9 cellular contexts compared by ENCODE assay signal in genomic region chr7:120077777-120078176, GRCh38.
"Had no signal": no experiment of that assay in that cellular context is flagged by ENCODE, and none has a peak within 500 bp of the region (broad histone marks: within the 10 kb centered on the region; RNA-seq: fewer than 3 reads in every experiment).

No MANE protein-coding gene starts in this region.

- DNase-seq: GM23248, GOT3, H7, HFFc6, KG1 had no signal

- H3K4me1 ChIP-seq: HAP-1 had no signal

- ATAC-seq: HCT116, HepG2 had no signal

- H3K9me3 ChIP-seq: HAP-1 had no signal

- H3K27ac ChIP-seq: GM23248, HL-60 had no signal

- H3K4me3 ChIP-seq: GM23248, HAP-1 had no signal

- H3K36me3 ChIP-seq: HAP-1 had no signal

- H3K9ac ChIP-seq: GM23248 had no signal

- H2AFZ ChIP-seq: GM23248 had no signal

- FAIRE-seq: HepG2 had no signal
